20 cellular contexts compared by ENCODE assay signal in the genomic region with DNA sequence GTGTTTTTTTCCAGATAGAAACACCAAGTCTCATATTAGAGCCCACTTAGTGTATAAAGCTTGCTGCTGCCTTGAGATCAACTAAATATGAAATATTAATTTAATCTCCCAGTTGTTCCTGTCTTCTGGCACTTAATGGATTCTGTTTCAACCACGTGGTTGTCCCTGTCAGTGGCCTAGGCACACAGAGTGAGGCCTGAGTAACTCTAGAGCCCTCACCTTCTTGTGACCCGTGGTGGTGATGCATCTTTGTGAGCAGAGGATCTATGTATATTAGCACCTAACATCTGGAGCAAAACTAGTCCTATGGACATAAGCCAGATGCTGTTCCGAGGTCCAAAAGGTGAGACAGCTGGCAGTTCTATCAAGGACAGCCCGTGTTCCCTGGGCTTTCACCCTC.
DNase-seq lines count a peak whose midpoint lies in the region; ATAC-seq and TF ChIP-seq lines count a peak whose summit lies in the region.
"Had no signal": no experiment of that assay in that cellular context is flagged by ENCODE, and none has a peak within 500 bp of the region (broad histone marks: within the 10 kb centered on the region; RNA-seq: fewer than 3 reads in every experiment).

No MANE protein-coding gene starts in this region.

- H3K9me1 ChIP-seq in IMR-90 (ENCODE audit: insufficient read depth, low read length) = peaks cover 22% of the 10 kb centered on the region

- in situ Hi-C loops in GM23248 (cut with MboI) = no loop called here
- in situ Hi-C loops in IMR-90 (cut with MboI; ENCODE audit: low sequenced_read_pairs) = loop anchor here (10.0 kb wide), 1 partner anchor 152 kb away; no protein-coding TSS in a partner anchor
- in situ Hi-C loops in G401 (cut with HindIII; ENCODE audit: low sequenced_read_pairs) = no loop called here
- in situ Hi-C loops in brain microvascular endothelial cell (cut with HindIII; ENCODE audit: low pct_ligation_motif_present, low sequenced_read_pairs) = no loop called here

- no peak overlapping the region for H3K18ac ChIP-seq in IMR-90 (ENCODE audit: low read depth, low read length)

- TF ChIP-seq RAD21 in IMR-90 (IDR thresholded peaks at IDR 0.05; ENCODE audit: low read length) = no peak

- peak overlapping the region; percentile 12; the same call in 1 of the 2 replicates for H3K27ac ChIP-seq in GM23248
- no peak overlapping the region for H3K27ac ChIP-seq in IMR-90 (ENCODE audit: insufficient read depth, low read length)
- peak overlapping the region; percentile 40 for H3K27ac ChIP-seq in osteoblast (ENCODE audit: low read depth, low read length)
- H3K27ac ChIP-seq in brain microvascular endothelial cell = no peak overlapping the region
- H3K27ac ChIP-seq: 22Rv1; A549; BLaER1 treated with 17β-estradiol and CSF1 and Interleukin-3, amounts not matched to agents 10 nM and 100 nM; C4-2B had no signal

- H4K5ac ChIP-seq in IMR-90 (ENCODE audit: low read depth, low read length) = peak overlapping the region; percentile 7; the same call in 1 of the 2 replicates

- TF ChIP-seq CTCF in IMR-90 (conservative IDR thresholded peaks at IDR 0.05; ENCODE audit: low read depth, low read length) = no peak
- TF ChIP-seq CTCF in endothelial cell (IDR thresholded peaks at IDR 0.05; ENCODE audit: unreplicated experiment) = no peak
- TF ChIP-seq CTCF in osteoblast (IDR thresholded peaks at IDR 0.05; ENCODE audit: extremely low read depth, low read depth, low read length) = no peak
- no peak for TF ChIP-seq CTCF in brain microvascular endothelial cell (IDR thresholded peaks at IDR 0.05; ENCODE audit: low read depth, low read length, missing control alignments)

- H3K9ac ChIP-seq in GM23248 (no peak overlapping the region), IMR-90 (ENCODE audit: low read depth, low read length) (no peak overlapping the region)
- H3K9ac ChIP-seq: BLaER1 treated with 17β-estradiol and CSF1 and Interleukin-3, amounts not matched to agents 10 nM and 100 nM had no signal

- POLR2A ChIA-PET in IMR-90 (lab: Charles Lee; ENCODE audit: unreplicated experiment) = no interaction called here

- no peak overlapping the region for H2BK15ac ChIP-seq in IMR-90 (ENCODE audit: low read depth, low read length)

- H3K4me1 ChIP-seq in GM23248 (ENCODE audit: insufficient read depth) = peaks cover 11% of the 10 kb centered on the region
- peaks cover 10% of the 10 kb centered on the region for H3K4me1 ChIP-seq in IMR-90 (ENCODE audit: control insufficient read depth, insufficient read depth, low read length)
- H3K4me1 ChIP-seq in osteoblast (ENCODE audit: insufficient read depth, low read length) = peaks cover 14% of the 10 kb centered on the region
- H3K4me1 ChIP-seq: A549; BLaER1 treated with 17β-estradiol and CSF1 and Interleukin-3, amounts not matched to agents 10 nM and 100 nM; Caco-2 had no signal

- no peak overlapping the region for H3K56ac ChIP-seq in IMR-90 (ENCODE audit: extremely low read depth, insufficient read depth, low read length)

- H3F3A ChIP-seq in GM23248 (ENCODE audit: insufficient read depth) = peaks cover 97% of the 10 kb centered on the region

- 58 to 62% methylated on average over 4 of the region's 4 CpGs for WGBS in GM23248 (ENCODE audit: low coverage in 1 of 2, low lambda C conversion rate in 2 of 2, missing lambda C conversion rate in 2 of 2), 2 experiments
- WGBS in IMR-90 (ENCODE audit: extremely low coverage in 2 of 2, insufficient read length in 1 of 2), 2 experiments = 37% methylated on average over 2 of the region's 4 CpGs; no CpG with 5 or more reads in 1 of the 2 experiments

- H3K4me1 Mint-ChIP-seq in endothelial cell (ENCODE audit: unreplicated experiment) = no peaks in the 10 kb centered on the region
- H3K4me1 Mint-ChIP-seq: B cell had no signal

- H3K27me3 ChIP-seq in GM23248 (replicated peaks; ENCODE audit: insufficient read depth) = no peaks in the 10 kb centered on the region
- H3K27me3 ChIP-seq in IMR-90 (ENCODE audit: control insufficient read depth, insufficient read depth, low read length) = no peaks in the 10 kb centered on the region
- H3K27me3 ChIP-seq in osteoblast (ENCODE audit: insufficient read depth, low read length) = no peaks in the 10 kb centered on the region
- H3K27me3 ChIP-seq in brain microvascular endothelial cell (replicated peaks) = no peaks in the 10 kb centered on the region
- H3K27me3 ChIP-seq: BLaER1 treated with 17β-estradiol and CSF1 and Interleukin-3, amounts not matched to agents 10 nM and 100 nM had no signal

- H2AK9ac ChIP-seq in IMR-90 (replicated peaks; ENCODE audit: low read depth, low read length, poor library complexity) = no peak overlapping the region

- H3K27ac Mint-ChIP-seq in endothelial cell (ENCODE audit: unreplicated experiment) = no peak overlapping the region
- H3K27ac Mint-ChIP-seq: B cell; CD4-positive, alpha-beta T cell; CD8-positive, alpha-beta T cell had no signal

- H3K79me1 ChIP-seq in IMR-90 (ENCODE audit: low read depth in 1 of 2, low read length in 2 of 2) = peaks cover 46 to 68% of the 10 kb centered on the region in 2 experiments

- no peak overlapping the region for H2BK120ac ChIP-seq in IMR-90 (ENCODE audit: low read depth, low read length)

- H3K27me3 Mint-ChIP-seq in endothelial cell (ENCODE audit: unreplicated experiment) = peaks cover 2% of the 10 kb centered on the region
- H3K27me3 Mint-ChIP-seq: B cell; CD4-positive, alpha-beta T cell had no signal

- CTCF ChIA-PET in IMR-90 (lab: Yijun Ruan, JAX) = interaction anchor here (0.8 to 1.0 kb wide), 2 partner anchors 133 to 328 kb away, joined by 3 to 4 read pairs; no protein-coding TSS in a partner anchor

- H2BK5ac ChIP-seq in IMR-90 (ENCODE audit: low read depth, low read length, poor library complexity, severe bottlenecking) = peak overlapping the region; percentile 40

- peak overlapping the region; percentile 70 for H3K23ac ChIP-seq in IMR-90 (ENCODE audit: low read depth, low read length)

- DNase-seq in GM23248 (no peak), IMR-90 (no peak), endothelial cell (ENCODE audit: low spot score) (no peak), osteoblast (ENCODE audit: insufficient read length, low spot score, missing footprints) (no peak), G401 (ENCODE audit: low spot score) (no peak), brain microvascular endothelial cell (no peak)
- DNase-seq: AML-193; Caco-2; Calu3; CD4-positive, alpha-beta T cell; CD8-positive, alpha-beta T cell; DMS79 treated with DMSO at 0.1 percent for 48 hours; GDM1 had no signal

- H3K9me2 ChIP-seq in GM23248 (ENCODE audit: insufficient read depth) = no peaks in the 10 kb centered on the region

- TF ChIP-seq POLR2A in IMR-90 (IDR thresholded peaks at IDR 0.05; ENCODE audit: low read depth, low read length) = no peak

- peak overlapping the region; percentile 17; the same call in 1 of the 2 replicates for H4K91ac ChIP-seq in IMR-90 (ENCODE audit: insufficient read depth, low read depth, low read length)

- H3K4me3 ChIP-seq in GM23248 = no peak overlapping the region
- no peak overlapping the region for H3K4me3 ChIP-seq in IMR-90 (ENCODE audit: insufficient read depth, low read depth, low read length)
- H3K4me3 ChIP-seq in osteoblast (ENCODE audit: insufficient read depth, low read length) = no peak overlapping the region
- no peak overlapping the region for H3K4me3 ChIP-seq in brain microvascular endothelial cell (ENCODE audit: low read depth, low read length)
- H3K4me3 ChIP-seq: A549; BLaER1 treated with 17β-estradiol and CSF1 and Interleukin-3, amounts not matched to agents 10 nM and 100 nM; GM12878 had no signal

- H3K79me2 ChIP-seq in GM23248 (ENCODE audit: insufficient read depth) (peaks cover 95% of the 10 kb centered on the region), osteoblast (ENCODE audit: insufficient read depth, low read length) (peaks cover 43% of the 10 kb centered on the region)

- H3K4me3 Mint-ChIP-seq in endothelial cell (ENCODE audit: unreplicated experiment) = peak overlapping the region; percentile 14
- H3K4me3 Mint-ChIP-seq: B cell; CD4-positive, alpha-beta T cell; CD8-positive, alpha-beta T cell had no signal

- peaks cover 92% of the 10 kb centered on the region for H3K36me3 ChIP-seq in GM23248 (ENCODE audit: low read depth)
- H3K36me3 ChIP-seq in IMR-90 (ENCODE audit: control insufficient read depth, insufficient read depth, low read length) = peaks cover 44% of the 10 kb centered on the region
- peaks cover 95% of the 10 kb centered on the region for H3K36me3 ChIP-seq in osteoblast (ENCODE audit: insufficient read depth, low read length)
- peaks cover 71% of the 10 kb centered on the region for H3K36me3 ChIP-seq in brain microvascular endothelial cell (replicated peaks)

- no peaks in the 10 kb centered on the region for H3K9me3 Mint-ChIP-seq in endothelial cell (ENCODE audit: unreplicated experiment)
- H3K9me3 Mint-ChIP-seq: CD4-positive, alpha-beta T cell; CD8-positive, alpha-beta T cell had no signal

- H3K14ac ChIP-seq in IMR-90 (replicated peaks; ENCODE audit: low read depth, low read length) = peak overlapping the region; percentile 50; the same call in 1 of the 2 replicates

- no TSS peak for BruUV-seq in IMR-90 (replicated peaks; lab: Mats Ljungman, UMichigan)

- no peak for ATAC-seq in IMR-90 (ENCODE audit: low read depth)
- no peak for ATAC-seq in HG03520 (IDR thresholded peaks at IDR 0.05; ENCODE audit: unreplicated experiment)
- ATAC-seq: A549; CD8-positive, alpha-beta T cell; GM12878 had no signal

- H4K20me1 ChIP-seq in GM23248 (ENCODE audit: insufficient read depth) = no peaks in the 10 kb centered on the region
- H4K20me1 ChIP-seq in IMR-90 (ENCODE audit: insufficient read depth, low read length) = peaks cover 7% of the 10 kb centered on the region; the same call in 1 of the 2 replicates
- peaks cover 4% of the 10 kb centered on the region for H4K20me1 ChIP-seq in osteoblast (ENCODE audit: insufficient read depth, low read length)
- H4K20me1 ChIP-seq: BLaER1 treated with 17β-estradiol and CSF1 and Interleukin-3, amounts not matched to agents 10 nM and 100 nM had no signal

- no peak overlapping the region for H2BK20ac ChIP-seq in IMR-90 (ENCODE audit: low read depth, low read length)

- H3K9me3 ChIP-seq in GM23248 (ENCODE audit: low read depth) = no peaks in the 10 kb centered on the region
- H3K9me3 ChIP-seq in IMR-90 (ENCODE audit: control insufficient read depth, insufficient read depth, low read length) = no peaks in the 10 kb centered on the region
- no peaks in the 10 kb centered on the region for H3K9me3 ChIP-seq in osteoblast (ENCODE audit: low read depth, low read length)
- H3K9me3 ChIP-seq: A549; BLaER1 treated with 17β-estradiol and CSF1 and Interleukin-3, amounts not matched to agents 10 nM and 100 nM; Caco-2 had no signal

- H3K4ac ChIP-seq in IMR-90 (ENCODE audit: low read depth, low read length) = no peak overlapping the region

- H3K4me2 ChIP-seq in GM23248 (ENCODE audit: unreplicated experiment) = no peak overlapping the region
- H3K4me2 ChIP-seq in IMR-90 (ENCODE audit: low read depth, low read length) = no peak overlapping the region
- H3K4me2 ChIP-seq in osteoblast (ENCODE audit: insufficient read depth, low read length) = no peak overlapping the region
- H3K4me2 ChIP-seq: A549; BLaER1 treated with 17β-estradiol and CSF1 and Interleukin-3, amounts not matched to agents 10 nM and 100 nM had no signal

- peak overlapping the region; percentile 26; the same call in 1 of the 2 replicates for H2AK5ac ChIP-seq in IMR-90 (ENCODE audit: low read depth, low read length)

- no peak overlapping the region for H2AFZ ChIP-seq in GM23248
- no peak overlapping the region for H2AFZ ChIP-seq in IMR-90 (replicated peaks; ENCODE audit: low read length, poor library complexity)
- H2AFZ ChIP-seq in osteoblast (ENCODE audit: low read length) = no peak overlapping the region

- dilution Hi-C loops in IMR-90 (cut with HindIII; ENCODE audit: low sequenced_read_pairs, unreplicated experiment) = no loop called here

- intact Hi-C loops in IMR-90 (cut with micrococcal nuclease) = no loop called here

- H3K36me3 Mint-ChIP-seq in endothelial cell (ENCODE audit: low read depth, unreplicated experiment) = peaks cover 41% of the 10 kb centered on the region

- H4K8ac ChIP-seq in IMR-90 (ENCODE audit: low read depth in 2 of 2, low read length in 2 of 2) = peak overlapping the region in 1 of 2 experiments; percentile 51; a peak in 1 of 4 replicates

Comparison
In these comparisons a context has a peak if more than half of its experiments do, and no peak if none do; other contexts are left out.
1. H3K27ac ChIP-seq: peak in GM23248 (single experiment) and osteoblast (single experiment); none in IMR-90 (single experiment) and brain microvascular endothelial cell (single experiment).